29 cellular contexts compared by ENCODE assay signal in the genomic region with DNA sequence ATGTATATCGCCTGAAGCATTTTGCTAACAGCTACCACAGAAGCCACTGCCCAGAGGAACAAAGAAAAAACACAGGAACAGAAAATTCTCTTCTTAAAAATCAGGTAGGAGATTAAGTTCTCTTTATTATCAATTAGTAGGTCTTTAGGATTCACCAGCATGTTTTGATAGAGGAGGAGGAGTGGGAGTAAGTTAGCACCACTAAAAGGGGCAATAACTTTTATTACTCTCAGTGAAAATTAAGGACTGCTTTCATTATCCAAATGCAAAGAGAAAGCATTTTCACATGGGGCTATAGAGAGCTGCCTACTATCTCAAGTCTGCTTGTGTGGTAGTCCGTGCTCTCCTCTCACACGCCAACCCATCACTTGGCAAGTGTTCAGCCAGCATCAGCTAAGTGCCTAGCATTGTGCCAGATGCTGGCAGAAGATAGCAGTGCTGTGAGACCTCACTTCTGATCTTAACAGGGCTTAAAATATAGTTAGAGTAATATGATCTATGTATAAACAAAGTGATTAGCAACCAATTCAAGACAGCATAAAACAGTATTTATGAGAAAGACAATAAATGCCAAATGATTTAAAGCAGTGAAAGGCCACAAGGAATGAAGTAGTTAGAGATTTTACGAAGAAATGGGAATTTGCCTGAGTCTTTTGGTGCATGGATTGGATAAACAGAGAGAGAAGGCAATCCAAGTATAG. TPM values are rescaled to one million over a fixed set of nuclear protein-coding genes. Genes with fewer than 3 reads are reported as not detected.
"Had no signal": no experiment of that assay in that cellular context is flagged by ENCODE, and none has a peak within 500 bp of the region (broad histone marks: within the 10 kb centered on the region; RNA-seq: fewer than 3 reads in every experiment).

No MANE protein-coding gene starts in this region.

- H3K4me2 ChIP-seq: neural progenitor cell had no signal

- H3K27ac ChIP-seq: left lung, lower lobe of right lung, neural progenitor cell, neutrophil, parathyroid adenoma, psoas muscle, skin epidermis, stomach, suprapubic skin, thoracic aorta, tibial artery, upper lobe of right lung had no signal

- ATAC-seq: left cardiac atrium; left lung; lower lobe of right lung; natural killer cell; psoas muscle; sciatic nerve; stimulated activated naive B cell treated with anti-CD40 and anti-IgM and Interleukin-4, amounts not matched to agents 10 μg/mL and 1 μg/mL and 100 μg/mL, for 72 hours; stimulated activated naive CD8-positive, alpha-beta T cell treated with anti-CD3 and anti-CD28 coated beads, Interleukin-15, Interleukin-2, amounts not matched to agents 100 U/mL and 50 U/mL, for 24 hours; upper lobe of right lung had no signal

- DNase-seq: hippocampal formation; kidney glomerular epithelial cell; left cardiac atrium; left lung; lower lobe of right lung; mesendoderm; naive B cell; natural killer cell; nephron progenitor cell; occipital lobe; psoas muscle; stimulated activated CD4-positive, alpha-beta T cell treated with anti-CD3 and anti-CD28 coated beads, Interleukin-12 subunit alpha, Interleukin-12 subunit beta, amount 100 ng/mL, for 4 hours; stimulated activated CD4-positive, alpha-beta T cell treated with anti-CD3 and anti-CD28 coated beads, Interleukin-15, amount 100 ng/mL, for 24 hours; stimulated activated CD4-positive, alpha-beta T cell treated with anti-CD3 and anti-CD28 coated beads, Interleukin-2, amount 100 ng/mL, for 24 hours; stimulated activated CD4-positive, alpha-beta T cell treated with anti-CD3 and anti-CD28 coated beads, Interleukin-4, amount 100 ng/mL, for 1 hour; stimulated activated naive B cell treated with anti-CD40 and anti-IgM and Interleukin-4, amounts not matched to agents 10 μg/mL and 1 μg/mL and 100 μg/mL, for 72 hours; stimulated activated naive CD8-positive, alpha-beta T cell treated with anti-CD3 and anti-CD28 coated beads, Interleukin-15, Interleukin-2, amounts not matched to agents 100 U/mL and 50 U/mL, for 24 hours; stomach; tibial artery; trophoblast cell; upper lobe of right lung had no signal

- H3K9me3 ChIP-seq: left lung, lower lobe of right lung, neutrophil, psoas muscle, stomach, suprapubic skin, thoracic aorta, tibial artery, upper lobe of right lung had no signal

- H3K9ac ChIP-seq: neural progenitor cell, parathyroid adenoma had no signal

- H3K27me3 ChIP-seq: left lung, neural progenitor cell, neutrophil, stomach, suprapubic skin, upper lobe of right lung had no signal

- H3K4me1 ChIP-seq: left lung, lower lobe of right lung, neural progenitor cell, parathyroid adenoma, psoas muscle, stomach, suprapubic skin, tibial artery, upper lobe of right lung had no signal

- H3K36me3 ChIP-seq: left lung, lower lobe of right lung, neural progenitor cell, neutrophil, stomach, suprapubic skin, thoracic aorta, tibial artery, upper lobe of right lung had no signal

- H3K4me3 ChIP-seq: left lung, lower lobe of right lung, neural progenitor cell, psoas muscle, skin epidermis, stomach, suprapubic skin, thoracic aorta, tibial artery, upper lobe of right lung had no signal

RNA-seq across cellular contexts. Expression of gene BRINP2, which starts 46.0 kb away (rescaled TPM):
- polyA plus RNA-seq: keratinocyte had no signal
